ENCODE assay signal across 23 cellular contexts in genomic region chr19:28217064-28217463, GRCh38.
DNase-seq lines count a peak whose midpoint lies in the region; TF ChIP-seq lines count a peak whose summit lies in the region.
"Had no signal": no experiment of that assay in that cellular context is flagged by ENCODE, and none has a peak within 500 bp of the region (broad histone marks: within the 10 kb centered on the region; RNA-seq: fewer than 3 reads in every experiment).

No MANE protein-coding gene starts in this region.

- H3K36me3 ChIP-seq in adrenal gland (replicated peaks in 1 of 2) = no peaks in the 10 kb centered on the region
- H3K36me3 ChIP-seq: cardiac muscle cell, Peyer's patch, right atrium auricular region had no signal

- H3K27me3 ChIP-seq in adrenal gland = peaks cover 4% of the 10 kb centered on the region
- H3K27me3 ChIP-seq: Peyer's patch, right atrium auricular region had no signal

- TF ChIP-seq RAD21 in Ishikawa (IDR thresholded peaks at IDR 0.05; ENCODE audit: low read depth) = peak; percentile 76

- no peaks in the 10 kb centered on the region for H3K4me1 ChIP-seq in adrenal gland (replicated peaks in 1 of 2)
- H3K4me1 ChIP-seq: Peyer's patch, right atrium auricular region had no signal

- no peak overlapping the region for H3K4me3 Mint-ChIP-seq in activated T-cell treated with anti-CD3 and anti-CD28 coated beads, Interleukin-2, amount 50 U/mL, for 24 hours
- H3K4me3 Mint-ChIP-seq: CD4-positive, CD25-positive, alpha-beta regulatory T cell; memory B cell; naive B cell had no signal

- TF ChIP-seq EP300 in Ishikawa (IDR thresholded peaks at IDR 0.05; ENCODE audit: borderline replicate concordance) = no peak

- 24 to 54% (median 34%) methylated on average over 1 of the region's 1 CpG for WGBS in adrenal gland, 4 donors

- H3K27me3 Mint-ChIP-seq in activated T-cell treated with anti-CD3 and anti-CD28 coated beads, Interleukin-2, amount 50 U/mL, for 24 hours = no peaks in the 10 kb centered on the region
- H3K27me3 Mint-ChIP-seq: CD4-positive, CD25-positive, alpha-beta regulatory T cell; memory B cell; naive B cell had no signal

- intact Hi-C loops in adrenal gland (cut with DNase I) = no loop called here

- no peak for TF ChIP-seq POLR2A in adrenal gland (IDR thresholded peaks at IDR 0.05)

- DNase-seq in adrenal gland (no peak), iPS-NIHi11 (ENCODE audit: low spot score) (peak; percentile 40), NCI-H446 (lab: John Stamatoyannopoulos, UW) (no peak), NCI-H1417 (lab: John Stamatoyannopoulos, UW) (no peak), NCI-H2107 (lab: John Stamatoyannopoulos, UW) (no peak)
- no peak for DNase-seq in activated T-cell treated with anti-CD3 and anti-CD28 coated beads, Interleukin-2, amount 50 U/mL, for 24 hours
- DNase-seq: activated CD4-positive, alpha-beta T cell treated with anti-CD3 and anti-CD28 coated beads, Interleukin-2, amount 50 U/mL, for 48 hours; activated gamma-delta T cell treated with Interleukin-2 at 50 U/mL for 16 hours; CD4-positive, CD25-positive, alpha-beta regulatory T cell; foreskin fibroblast; MV-4-11; naive B cell; NCI-H2029 treated with DMSO at 0.1 percent for 48 hours; NCI-H748 treated with DMSO at 0.1 percent for 48 hours; Peyer's patch had no signal

- H3K27ac Mint-ChIP-seq in activated T-cell treated with anti-CD3 and anti-CD28 coated beads, Interleukin-2, amount 50 U/mL, for 24 hours = no peak overlapping the region
- H3K27ac Mint-ChIP-seq: CD4-positive, CD25-positive, alpha-beta regulatory T cell; memory B cell had no signal

- TF ChIP-seq CTCF in C4-2B (conservative IDR thresholded peaks at IDR 0.05) (peak; percentile 20), adrenal gland (IDR thresholded peaks at IDR 0.05) (peak in 4 of 6 experiments; percentile 12 to 18 (median 17))

- peaks cover 13% of the 10 kb centered on the region for H3K9me3 Mint-ChIP-seq in activated T-cell treated with anti-CD3 and anti-CD28 coated beads, Interleukin-2, amount 50 U/mL, for 24 hours

- H3K27ac ChIP-seq in C4-2B = no peak overlapping the region
- H3K27ac ChIP-seq in adrenal gland = no peak overlapping the region
- H3K27ac ChIP-seq: cardiac muscle cell, epithelial cell of prostate, KMS-11, Peyer's patch, right atrium auricular region, SK-N-MC had no signal

- no peaks in the 10 kb centered on the region for H3K36me3 Mint-ChIP-seq in activated T-cell treated with anti-CD3 and anti-CD28 coated beads, Interleukin-2, amount 50 U/mL, for 24 hours (ENCODE audit: low read depth)
- H3K36me3 Mint-ChIP-seq: memory B cell, naive B cell had no signal

- H3K4me1 Mint-ChIP-seq in activated T-cell treated with anti-CD3 and anti-CD28 coated beads, Interleukin-2, amount 50 U/mL, for 24 hours (ENCODE audit: low read depth) = no peaks in the 10 kb centered on the region
- H3K4me1 Mint-ChIP-seq: CD4-positive, CD25-positive, alpha-beta regulatory T cell; memory B cell; naive B cell had no signal

- no peak overlapping the region for H3K4me3 ChIP-seq in adrenal gland
- H3K4me3 ChIP-seq: cardiac muscle cell, Peyer's patch, right atrium auricular region, SK-N-MC had no signal

- no peaks in the 10 kb centered on the region for H3K9me3 ChIP-seq in adrenal gland (replicated peaks in 1 of 3)
- H3K9me3 ChIP-seq: Peyer's patch, right atrium auricular region had no signal

TF ChIP-seq in Ishikawa, 13 proteins besides CTCF, POLR2A, EP300 and RAD21:
- TF ChIP-seq ZBTB7A (IDR thresholded peaks at IDR 0.05; ENCODE audit: low read depth) (no peak), TEAD4 (IDR thresholded peaks at IDR 0.05) (no peak), NFIC (IDR thresholded peaks at IDR 0.05) (no peak), MAX (IDR thresholded peaks at IDR 0.05) (no peak), YY1 (IDR thresholded peaks at IDR 0.05; ENCODE audit: low read depth) (no peak), TAF1 (IDR thresholded peaks at IDR 0.05; ENCODE audit: low read depth) (no peak), TCF12 (IDR thresholded peaks at IDR 0.05; ENCODE audit: low read depth) (no peak), REST (IDR thresholded peaks at IDR 0.05; ENCODE audit: low read depth) (no peak), EGR1 (IDR thresholded peaks at IDR 0.05) (no peak), CEBPB (IDR thresholded peaks at IDR 0.05) (no peak)
TF ChIP-seq in Ishikawa: peak in this region for 0.
